Comparison of ENCODE assay signal across 14 cellular contexts in genomic region chr22:37017356-37017755, GRCh38. TPM values are rescaled to one million over a fixed set of nuclear protein-coding genes. Genes with fewer than 3 reads are reported as not detected.
A peak's percentile ranks its signal among the peaks of the same experiment; 100 is the strongest.
DNase-seq lines count a peak whose midpoint lies in the region; TF ChIP-seq lines count a peak whose summit lies in the region.
"Had no signal": no experiment of that assay in that cellular context is flagged by ENCODE, and none has a peak within 500 bp of the region (broad histone marks: within the 10 kb centered on the region; RNA-seq: fewer than 3 reads in every experiment).

No MANE protein-coding gene starts in this region.

- no peak for TF ChIP-seq POLR2A in Peyer's patch (IDR thresholded peaks at IDR 0.05)
- TF ChIP-seq POLR2A in esophagus squamous epithelium (IDR thresholded peaks at IDR 0.05) = no peak
- TF ChIP-seq POLR2A in lower leg skin (IDR thresholded peaks at IDR 0.05) = no peak

- peaks cover 49% of the 10 kb centered on the region for H4K20me1 ChIP-seq in BLaER1
- H4K20me1 ChIP-seq in osteoblast (ENCODE audit: insufficient read depth, low read length) = peaks cover 26% of the 10 kb centered on the region

- DNase-seq in Peyer's patch = peak in 1 of 3 donors; percentile 59
- no peak for DNase-seq in esophagus squamous epithelium (lab: John Stamatoyannopoulos, UW)
- DNase-seq in osteoblast (ENCODE audit: insufficient read length, low spot score, missing footprints) = peak; percentile 84
- no peak for DNase-seq in NCI-H1436 (lab: John Stamatoyannopoulos, UW)
- DNase-seq in DMS79 treated with DMSO at 0.1 percent for 48 hours (lab: John Stamatoyannopoulos, UW) = no peak
- DNase-seq in lower leg skin (ENCODE audit: low spot score in 2 of 2) = no peak
- DNase-seq in H7 = no peak
- DNase-seq: activated CD4-positive, CD25-positive, alpha-beta regulatory T cell; DMS53; NCI-H226; stimulated activated CD4-positive, alpha-beta T cell treated with anti-CD3 and anti-CD28 coated beads, Interleukin-12 subunit alpha, Interleukin-12 subunit beta, amount 100 ng/mL, for 4 hours had no signal

- peak overlapping the region; percentile 97 for H3K4me2 ChIP-seq in BLaER1
- H3K4me2 ChIP-seq in osteoblast (ENCODE audit: insufficient read depth, low read length) = peak overlapping the region; percentile 88

- H3K36me3 ChIP-seq in BLaER1 = peaks cover 28% of the 10 kb centered on the region; the same call in 1 of the 2 replicates
- H3K36me3 ChIP-seq in Peyer's patch = no peaks in the 10 kb centered on the region
- peaks cover 0 to 23% (median 0%) of the 10 kb centered on the region in 3 donors for H3K36me3 ChIP-seq in esophagus squamous epithelium
- H3K36me3 ChIP-seq in osteoblast (ENCODE audit: insufficient read depth, low read length) = peaks cover 12% of the 10 kb centered on the region
- H3K36me3 ChIP-seq in H7 (replicated peaks; ENCODE audit: control insufficient read depth, insufficient read depth, low read length) = peaks cover 4% of the 10 kb centered on the region
- H3K36me3 ChIP-seq: thoracic aorta had no signal

- peaks cover 11% of the 10 kb centered on the region for H3K79me2 ChIP-seq in osteoblast (ENCODE audit: insufficient read depth, low read length)

- intact Hi-C loops in esophagus squamous epithelium (cut with DNase I) = no loop called here
- intact Hi-C loops in lower leg skin (cut with DNase I; ENCODE audit: low total_unique reads) = no loop called here

- H3K27me3 ChIP-seq in BLaER1 (no peaks in the 10 kb centered on the region), Peyer's patch (no peaks in the 10 kb centered on the region), esophagus squamous epithelium (no peaks in the 10 kb centered on the region), osteoblast (ENCODE audit: insufficient read depth, low read length) (no peaks in the 10 kb centered on the region), H7 (ENCODE audit: control insufficient read depth, insufficient read depth, low read length) (no peaks in the 10 kb centered on the region)
- H3K27me3 ChIP-seq: heart right ventricle had no signal

- WGBS in esophagus squamous epithelium, 2 donors = 78 to 86% methylated on average over 5 to 6 of the region's 10 CpGs
- 84 to 90% methylated on average over 10 of the region's 10 CpGs for WGBS in lower leg skin, 2 donors

- H2AFZ ChIP-seq in osteoblast (ENCODE audit: low read length) = no peak overlapping the region

- H3K4me3 ChIP-seq in BLaER1 = no peak overlapping the region
- peak overlapping the region in 2 of 4 donors; percentile 69 to 98 for H3K4me3 ChIP-seq in Peyer's patch
- H3K4me3 ChIP-seq in esophagus squamous epithelium = peak overlapping the region in 1 of 4 donors; percentile 97
- no peak overlapping the region for H3K4me3 ChIP-seq in osteoblast (ENCODE audit: insufficient read depth, low read length)
- H3K4me3 ChIP-seq in lower leg skin (ENCODE audit: low read depth, poor library complexity, severe bottlenecking) = no peak overlapping the region
- H3K4me3 ChIP-seq in H7 (ENCODE audit: insufficient read depth, low read depth, low read length) = no peak overlapping the region

- H3K4me1 ChIP-seq in BLaER1 (peaks cover 46% of the 10 kb centered on the region), Peyer's patch (peaks cover 3 to 64% (median 12%) of the 10 kb centered on the region in 4 donors), esophagus squamous epithelium (peaks cover 35 to 87% (median 48%) of the 10 kb centered on the region in 3 donors), osteoblast (ENCODE audit: insufficient read depth, low read length) (peaks cover 12% of the 10 kb centered on the region)

- no peak for TF ChIP-seq CTCF in Peyer's patch (IDR thresholded peaks at IDR 0.05)
- TF ChIP-seq CTCF in esophagus squamous epithelium (IDR thresholded peaks at IDR 0.05) = no peak
- TF ChIP-seq CTCF in osteoblast (IDR thresholded peaks at IDR 0.05; ENCODE audit: extremely low read depth, low read depth, low read length) = no peak
- TF ChIP-seq CTCF in lower leg skin (IDR thresholded peaks at IDR 0.05) = no peak

- peak overlapping the region; percentile 12; the same call in 1 of the 2 replicates for H3K9ac ChIP-seq in BLaER1

- H3K9me3 ChIP-seq in BLaER1 = no peaks in the 10 kb centered on the region
- no peaks in the 10 kb centered on the region for H3K9me3 ChIP-seq in Peyer's patch
- no peaks in the 10 kb centered on the region for H3K9me3 ChIP-seq in esophagus squamous epithelium
- no peaks in the 10 kb centered on the region for H3K9me3 ChIP-seq in osteoblast (ENCODE audit: low read depth, low read length)
- H3K9me3 ChIP-seq: heart right ventricle, thoracic aorta had no signal

- H3K27ac ChIP-seq in BLaER1 (no peak overlapping the region), Peyer's patch (peak overlapping the region in 3 of 4 donors; percentile 94 to 99 (median 95)), esophagus squamous epithelium (peak overlapping the region in 3 of 4 donors; percentile 33 to 96 (median 42)), osteoblast (ENCODE audit: low read depth, low read length) (no peak overlapping the region)
- H3K27ac ChIP-seq: thoracic aorta had no signal

RNA-seq across cellular contexts. Expression of gene TST, which starts 1.9 kb away (rescaled TPM):
- total RNA-seq in Peyer's patch = 100 to 1,000 TPM in 3 of 4 donors, 10 to 100 TPM in 1; 93.3 to 485 (median 249) TPM
- total RNA-seq in esophagus squamous epithelium = 100 to 1,000 TPM in 2 of 4 donors, 10 to 100 TPM in 2; 60.8 to 163 (median 82.9) TPM
- 53.6 and 63.3 TPM in 2 replicates for total RNA-seq in osteoblast
- total RNA-seq in lower leg skin = 100 to 1,000 TPM in 1 of 4 donors, 10 to 100 TPM in 3; 47.9 to 114 (median 62.5) TPM
- total RNA-seq in H7 (2014; rRNA removed; shearing (Covaris generic)) = 39.9 and 45.7 TPM in 2 replicates

RNA-seq across cellular contexts. Expression of gene MPST, which starts 2.2 kb away (rescaled TPM):
- total RNA-seq in Peyer's patch = 100 to 1,000 TPM; 128 to 498 (median 394) TPM
- 100 to 1,000 TPM in 3 of 4 donors, 10 to 100 TPM in 1; 88.4 to 160 (median 132) TPM for total RNA-seq in esophagus squamous epithelium
- total RNA-seq in osteoblast = 82.5 and 91.6 TPM in 2 replicates
- 100 to 1,000 TPM; 225 to 336 (median 276) TPM for total RNA-seq in lower leg skin
- 188 and 201 TPM in 2 replicates for total RNA-seq in H7 (2014; rRNA removed; shearing (Covaris generic))

RNA-seq across cellular contexts. Expression of gene KCTD17, which starts 34.2 kb away (rescaled TPM):
- 10 to 100 TPM in 3 of 4 donors, 1 to 10 TPM in 1; 9.5 to 30.5 (median 13.5) TPM for total RNA-seq in Peyer's patch
- 10 to 100 TPM in 1 of 4 donors, 1 to 10 TPM in 3; 1.1 to 10.7 (median 6.5) TPM for total RNA-seq in esophagus squamous epithelium
- 22.7 and 25.0 TPM in 2 replicates for total RNA-seq in osteoblast
- 10 to 100 TPM; 32.4 to 58.0 (median 48.1) TPM for total RNA-seq in lower leg skin
- total RNA-seq in H7 (2014; rRNA removed; shearing (Covaris generic)) = 29.5 and 31.1 TPM in 2 replicates

Comparison
In these comparisons a context has a peak if more than half of its experiments do, and no peak if none do; other contexts are left out.
1. H3K27ac ChIP-seq: peak in Peyer's patch (3 of 4) and esophagus squamous epithelium (3 of 4); none in BLaER1 (single experiment) and osteoblast (single experiment).